ENCODE assay signal across 10 cellular contexts in genomic region chr9:104907278-104907951, GRCh38. TPM values are rescaled to one million over a fixed set of nuclear protein-coding genes. Genes with fewer than 3 reads are reported as not detected.
DNase-seq lines count a peak whose midpoint lies in the region; ATAC-seq and TF ChIP-seq lines count a peak whose summit lies in the region.
"Had no signal": no experiment of that assay in that cellular context is flagged by ENCODE, and none has a peak within 500 bp of the region (broad histone marks: within the 10 kb centered on the region; RNA-seq: fewer than 3 reads in every experiment).

No MANE protein-coding gene starts in this region.

- H3K9me3 Mint-ChIP-seq in CD4-positive, alpha-beta memory T cell = no peaks in the 10 kb centered on the region
- H3K9me3 Mint-ChIP-seq: T-cell had no signal

- no CpG with 5 or more reads among the region's 11 CpGs for WGBS in trophoblast cell (ENCODE audit: extremely low coverage, insufficient coverage, insufficient read length)

- H3K27ac Mint-ChIP-seq in CD4-positive, alpha-beta memory T cell = no peak overlapping the region
- H3K27ac Mint-ChIP-seq: T-cell had no signal

- H2BK120ac ChIP-seq in trophoblast cell (ENCODE audit: insufficient read depth, low read length, poor library complexity) = no peak overlapping the region

- H4K91ac ChIP-seq in trophoblast cell (ENCODE audit: low read depth, low read length) = no peak overlapping the region

- no peak overlapping the region for H3K9ac ChIP-seq in trophoblast cell (ENCODE audit: low read length)

- no peak overlapping the region for H3K18ac ChIP-seq in trophoblast cell (ENCODE audit: low read length)

- no peak overlapping the region for H3K4me2 ChIP-seq in trophoblast cell (ENCODE audit: low read length)

- H2BK5ac ChIP-seq in trophoblast cell (ENCODE audit: low read depth, low read length, poor library complexity) = no peak overlapping the region

- H3K23ac ChIP-seq in trophoblast cell (ENCODE audit: low read length) = no peak overlapping the region

- peaks cover 0 to 17% (median 6%) of the 10 kb centered on the region in 4 donors for H3K4me1 Mint-ChIP-seq in CD4-positive, alpha-beta memory T cell

- no peak overlapping the region for H2AK5ac ChIP-seq in trophoblast cell (ENCODE audit: low read length)

- H2AFZ ChIP-seq in trophoblast cell (ENCODE audit: insufficient read depth, low read length, poor library complexity) = no peak overlapping the region

- no peaks in the 10 kb centered on the region for H3K79me1 ChIP-seq in trophoblast cell (ENCODE audit: low read length)

- no peak overlapping the region for H4K12ac ChIP-seq in trophoblast cell (ENCODE audit: low read depth, low read length)

- H3K4me3 Mint-ChIP-seq in CD4-positive, alpha-beta memory T cell = no peak overlapping the region
- H3K4me3 Mint-ChIP-seq: T-cell had no signal

- H3K4me3 ChIP-seq in ascending aorta (peak overlapping the region in 1 of 2 donors; percentile 22), trophoblast cell (ENCODE audit: low read depth, low read length) (no peak overlapping the region)
- H3K4me3 ChIP-seq in CD4-positive, alpha-beta memory T cell (ENCODE audit: low read length in 2 of 2) = no peak overlapping the region

- peak overlapping the region; percentile 13 to 51 for H3K27ac ChIP-seq in ascending aorta
- peak overlapping the region; percentile 26 for H3K27ac ChIP-seq in foreskin keratinocyte
- no peak overlapping the region for H3K27ac ChIP-seq in trophoblast cell (ENCODE audit: low read depth, low read length)
- H3K27ac ChIP-seq in CD4-positive, alpha-beta memory T cell (ENCODE audit: low read depth, low read length) = no peak overlapping the region

- H2BK12ac ChIP-seq in trophoblast cell (ENCODE audit: low read length) = no peak overlapping the region

- H3K27me3 ChIP-seq in ascending aorta (no peaks in the 10 kb centered on the region), foreskin keratinocyte (no peaks in the 10 kb centered on the region), trophoblast cell (ENCODE audit: insufficient read depth, low read length) (no peaks in the 10 kb centered on the region)
- H3K27me3 ChIP-seq in CD4-positive, alpha-beta memory T cell (ENCODE audit: insufficient read depth, low read length) = no peaks in the 10 kb centered on the region

- TF ChIP-seq CTCF in ascending aorta (IDR thresholded peaks at IDR 0.05) = no peak
- no peak for TF ChIP-seq CTCF in foreskin keratinocyte (conservative IDR thresholded peaks at IDR 0.05)

- H3K14ac ChIP-seq in trophoblast cell (ENCODE audit: low read length) = no peak overlapping the region

- H3K9me3 ChIP-seq in ascending aorta = no peaks in the 10 kb centered on the region
- H3K9me3 ChIP-seq in trophoblast cell (ENCODE audit: insufficient read depth, low read depth, low read length) = peaks cover 2% of the 10 kb centered on the region
- H3K9me3 ChIP-seq in CD4-positive, alpha-beta memory T cell (ENCODE audit: control insufficient read depth in 1 of 2, low read length in 2 of 2) = no peaks in the 10 kb centered on the region

- ATAC-seq in foreskin keratinocyte (peak; percentile 69), sciatic nerve (peak; percentile 51)
- ATAC-seq: T-cell had no signal

- no peaks in the 10 kb centered on the region for H3K36me3 Mint-ChIP-seq in CD4-positive, alpha-beta memory T cell
- H3K36me3 Mint-ChIP-seq: T-cell had no signal

- H3K4ac ChIP-seq in trophoblast cell (ENCODE audit: low read depth, low read length) = no peak overlapping the region

- CTCF ChIA-PET in CD4-positive, alpha-beta memory T cell (lab: Charles Lee; ENCODE audit: partially characterized antibody) = no interaction called here

- peak; percentile 77 for DNase-seq in Daoy (ENCODE audit: low read depth)
- DNase-seq in ascending aorta (ENCODE audit: low spot score in 2 of 2) = no peak
- DNase-seq in foreskin keratinocyte = peak; percentile 34 to 71
- no peak for DNase-seq in sciatic nerve (ENCODE audit: low spot score)
- no peak for DNase-seq in trophoblast cell
- no peak for DNase-seq in activated naive CD4-positive, alpha-beta T cell (lab: John Stamatoyannopoulos, UW)
- no peak for DNase-seq in CD4-positive, alpha-beta memory T cell
- no peak for DNase-seq in KG1 (lab: John Stamatoyannopoulos, UW)
- DNase-seq: NCI-H446 treated with DMSO at 0.1 percent for 48 hours, T-cell had no signal

- H3K4me1 ChIP-seq in ascending aorta (peaks cover 3 to 39% of the 10 kb centered on the region in 2 donors), foreskin keratinocyte (peaks cover 36% of the 10 kb centered on the region), trophoblast cell (ENCODE audit: control insufficient read depth in 1 of 2, insufficient read depth in 2 of 2, low read length in 2 of 2) (peaks cover 3 to 5% of the 10 kb centered on the region in 2 experiments)
- no peaks in the 10 kb centered on the region for H3K4me1 ChIP-seq in CD4-positive, alpha-beta memory T cell (ENCODE audit: insufficient read depth, low read length)

- peaks cover 0 to 5% of the 10 kb centered on the region in 2 donors for H3K27me3 Mint-ChIP-seq in CD4-positive, alpha-beta memory T cell
- H3K27me3 Mint-ChIP-seq: T-cell had no signal

- POLR2A ChIA-PET in CD4-positive, alpha-beta memory T cell (lab: Charles Lee; ENCODE audit: partially characterized antibody) = no interaction called here

- no peak overlapping the region for H4K8ac ChIP-seq in trophoblast cell (ENCODE audit: low read depth, low read length)

- intact Hi-C loops in ascending aorta (cut with DNase I) (no loop called here), sciatic nerve (cut with DNase I) (no loop called here)
- intact Hi-C loops in CD4-positive, alpha-beta memory T cell (cut with micrococcal nuclease) = no loop called here

- H3K36me3 ChIP-seq in ascending aorta (no peaks in the 10 kb centered on the region), trophoblast cell (ENCODE audit: control insufficient read depth in 1 of 2, insufficient read depth in 2 of 2, low read length in 2 of 2) (no peaks in the 10 kb centered on the region)
- no peaks in the 10 kb centered on the region for H3K36me3 ChIP-seq in CD4-positive, alpha-beta memory T cell (ENCODE audit: insufficient read depth, low read length)

- H3K79me2 ChIP-seq in trophoblast cell (ENCODE audit: control insufficient read depth, insufficient read depth, low read length, poor library complexity) = no peaks in the 10 kb centered on the region

RNA-seq across cellular contexts. Expression of gene ABCA1, which starts 20.5 kb away (rescaled TPM):
- total RNA-seq in Daoy (2014; rRNA removed; shearing (Covaris generic)) = 0.74 and 0.83 TPM in 2 replicates
- total RNA-seq in ascending aorta (14.0 TPM), foreskin keratinocyte (24.3 and 24.5 TPM in 2 replicates), sciatic nerve (65.8 TPM)
- 2.2 and 2.6 TPM in 2 replicates for polyA plus RNA-seq in foreskin keratinocyte
- polyA plus RNA-seq in trophoblast cell (2013) = 4.9 and 5.1 TPM in 2 replicates
- total RNA-seq in CD4-positive, alpha-beta memory T cell = 1 to 10 TPM in 1 of 2 experiments, under 1 TPM in 1; 0.80 to 1.2 TPM
- polyA plus RNA-seq in CD4-positive, alpha-beta memory T cell = 1 to 10 TPM in 1 of 2 donors, under 1 TPM in 1; 0.57 to 1.0 TPM

Comparison
In these comparisons a context has a peak if more than half of its experiments do, and no peak if none do; other contexts are left out.
1. DNase-seq: peak in Daoy (single experiment) and foreskin keratinocyte (2 of 2); none in ascending aorta (0 of 2), sciatic nerve (single experiment), trophoblast cell (0 of 2), activated naive CD4-positive, alpha-beta T cell (0 of 4), CD4-positive, alpha-beta memory T cell (0 of 5) and KG1 (single experiment).
2. H3K27ac ChIP-seq: peak in ascending aorta (2 of 2) and foreskin keratinocyte (single experiment); none in trophoblast cell (single experiment) and CD4-positive, alpha-beta memory T cell (single experiment).